1 cellular context compared by ENCODE assay signal in genomic region chrX:154444001-154444754, GRCh38.
TF ChIP-seq lines count a peak whose summit lies in the region.

FAM50A (plus strand) TSS chrX:154444141; CDS start chrX:154444236, 95 bp downstream.

TF ChIP-seq in K562, 482 proteins besides CTCF, POLR2A, EP300 and RAD21 (continued from another document):
- TF ChIP-seq CREB3L1 (IDR thresholded peaks at IDR 0.05; ENCODE audit: borderline replicate concordance, low read depth) (0 out of 2 replicates have a peak, but pooled peaks have one; percentile 31), ZBTB33 (CRISPR knock-in tag; IDR thresholded peaks at IDR 0.05) (no peak), IFI16 (CRISPR knock-in tag; IDR thresholded peaks at IDR 0.05) (no peak), RBM22 (IDR thresholded peaks at IDR 0.05; ENCODE audit: low read depth, low read length, poor library complexity, severe bottlenecking) (no peak), ZNF398 (CRISPR knock-in tag; IDR thresholded peaks at IDR 0.05) (no peak), ZNF75A (CRISPR knock-in tag; IDR thresholded peaks at IDR 0.05) (no peak), PTBP1 (IDR thresholded peaks at IDR 0.05; ENCODE audit: low read depth, low read length) (no peak), TEAD4 (IDR thresholded peaks at IDR 0.05; ENCODE audit: low read length) (no peak), TEAD4 (CRISPR knock-in tag; IDR thresholded peaks at IDR 0.05; ENCODE audit: borderline replicate concordance) (no peak), GTF2E2 (tag; IDR thresholded peaks at IDR 0.05) (no peak), HDGF (IDR thresholded peaks at IDR 0.05) (no peak), PHF20 (IDR thresholded peaks at IDR 0.05; ENCODE audit: partially characterized antibody) (no peak)
